ENCODE assay signal across 8 cellular contexts in the genomic region with DNA sequence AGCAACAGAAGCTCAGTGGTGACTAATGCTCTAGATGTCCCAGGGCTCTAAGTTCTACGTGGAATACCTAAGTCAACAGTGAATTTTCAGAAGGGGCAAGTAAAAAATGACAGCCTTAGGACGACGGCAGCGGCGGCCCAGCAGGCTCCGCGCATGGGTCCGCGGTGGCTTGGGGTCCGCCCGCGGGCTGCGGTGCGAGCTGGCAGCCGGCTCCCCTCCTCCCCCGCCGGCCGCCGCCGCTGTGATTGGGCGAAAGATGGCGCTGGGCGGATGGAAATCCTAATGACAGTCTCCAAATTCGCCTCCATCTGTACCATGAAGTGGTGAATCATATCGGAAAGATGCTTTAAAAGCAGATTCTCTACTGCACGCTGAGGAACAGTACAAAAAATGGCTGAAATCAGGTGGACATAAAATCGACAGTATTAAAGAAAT.
A peak's percentile ranks its signal among the peaks of the same experiment; 100 is the strongest.
DNase-seq lines count a peak whose midpoint lies in the region; ATAC-seq, FAIRE-seq and TF ChIP-seq lines count a peak whose summit lies in the region.

No MANE protein-coding gene starts in this region.

- POLR2A ChIA-PET in HEK293T (lab: Yijun Ruan, JAX) (interaction anchor here (0.7 kb wide), 1 partner anchor 223 kb away, joined by 3 read pairs; the partner anchor contains the start of gene SRSF7), GM12878 (lab: Charles Lee) (interaction anchor here (0.7 kb wide), 1 partner anchor 299 kb away, joined by 3 read pairs; no protein-coding TSS in a partner anchor)

- SMC1A ChIA-PET in GM12878 (lab: Charles Lee; ENCODE audit: uncharacterized antibody, unreplicated experiment), result no interaction called here

- peaks cover 11% of the 10 kb centered on the region for H3K4me1 ChIP-seq in RWPE2 (ENCODE audit: insufficient read depth, poor library complexity, severe bottlenecking)
- H3K4me1 ChIP-seq in GM12878 (ENCODE audit: control insufficient read depth, insufficient read depth, low read length), result peaks cover 6% of the 10 kb centered on the region
- peaks cover 4% of the 10 kb centered on the region for H3K4me1 ChIP-seq in smooth muscle cell (ENCODE audit: low read depth)

- H3K4me3 Mint-ChIP-seq in immature natural killer cell, result peak overlapping the region; percentile 16 to 62 (median 50)

- H3F3A ChIP-seq in smooth muscle cell (ENCODE audit: low read depth), result peaks cover 3% of the 10 kb centered on the region

- intact Hi-C loops in GM12878 (cut with micrococcal nuclease; ENCODE audit: unreplicated experiment), result no loop called here

- CTCF ChIA-PET in HEK293T (lab: Yijun Ruan, JAX), result interaction anchor here (0.6 kb wide), 1 partner anchor 54 kb away, joined by 3 read pairs; no protein-coding TSS in a partner anchor
- CTCF ChIA-PET in GM12878 (lab: Yijun Ruan, JAX), result interaction anchor here (0.7 to 1.1 kb wide), 2 partner anchors 8 to 165 kb away, joined by 3 to 7 read pairs; no protein-coding TSS in a partner anchor

- TF ChIP-seq CTCF in RWPE2 (IDR thresholded peaks at IDR 0.05; ENCODE audit: poor library complexity, severe bottlenecking), result peak; percentile 22
- TF ChIP-seq CTCF in GM12878 (IDR thresholded peaks at IDR 0.05 in 2 of 3, conservative IDR thresholded peaks at IDR 0.05 in 1 of 3; ENCODE audit: control insufficient read depth in 2 of 3, extremely low read depth in 1 of 3, insufficient read depth in 1 of 3, low read depth in 3 of 3, low read length in 3 of 3), result 0 out of 6 replicates have a peak, but pooled peaks of 1 of the 3 experiments have one; percentile 3
- no peak for TF ChIP-seq CTCF in smooth muscle cell (IDR thresholded peaks at IDR 0.05; ENCODE audit: borderline replicate concordance, insufficient read depth, poor library complexity, severe bottlenecking)

- ATAC-seq in RWPE2 (ENCODE audit: low read depth) (peak; percentile 69), GM12878 (no peak), GM18520 (IDR thresholded peaks at IDR 0.05; ENCODE audit: unreplicated experiment) (no peak)

- H3K27me3 ChIP-seq in RWPE2 (ENCODE audit: insufficient read depth, poor library complexity, severe bottlenecking) (no peaks in the 10 kb centered on the region), GM12878 (replicated peaks in 1 of 2; ENCODE audit: control insufficient read depth in 2 of 2, insufficient read depth in 2 of 2, low read length in 1 of 2) (peaks cover 0 to 2% of the 10 kb centered on the region in 2 experiments; a peak in 1 of 4 replicates), smooth muscle cell (ENCODE audit: low read depth) (no peaks in the 10 kb centered on the region)

- no peaks in the 10 kb centered on the region for H3K36me3 Mint-ChIP-seq in immature natural killer cell

- in situ Hi-C loops in GM12878 (cut with MboI), result no loop called here

- BruUV-seq in GM12878 (replicated peaks; lab: Mats Ljungman, UMichigan), result no TSS peak

- no peak for TF ChIP-seq EP300 in GM12878 (IDR thresholded peaks at IDR 0.05; ENCODE audit: borderline replicate concordance in 1 of 2, control insufficient read depth in 1 of 2, low read depth in 2 of 2, low read length in 2 of 2)

- H3K4me2 ChIP-seq in GM12878 (ENCODE audit: control insufficient read depth, insufficient read depth) (peak overlapping the region; percentile 63), smooth muscle cell (peak overlapping the region; percentile 86)

- H3K27me3 Mint-ChIP-seq in immature natural killer cell (ENCODE audit: low read depth in 3 of 3), result peaks cover 7 to 11% (median 10%) of the 10 kb centered on the region in 3 donors

- H3K4me3 ChIP-seq in RWPE2 (ENCODE audit: severe bottlenecking), result peak overlapping the region; percentile 30
- no peak overlapping the region for H3K4me3 ChIP-seq in GM12878
- H3K4me3 ChIP-seq in smooth muscle cell, result peak overlapping the region; percentile 51

- peaks cover 0 to 1% (median 0%) of the 10 kb centered on the region in 6 donors for H3K9me3 Mint-ChIP-seq in immature natural killer cell

- peak; percentile 75 for DNase-seq in AG08395 (ENCODE audit: low spot score)
- DNase-seq in HEK293T (ENCODE audit: extremely low spot score), result peak; percentile 67
- no peak for DNase-seq in RWPE2 (ENCODE audit: low spot score)
- no peak for DNase-seq in GM12878 (ENCODE audit: low read depth, low spot score)
- DNase-seq in immature natural killer cell, result peak in 1 of 3 donors; percentile 10
- DNase-seq in smooth muscle cell (lab: John Stamatoyannopoulos, UW; ENCODE audit: unreplicated experiment), result peak; percentile 7
- no peak for DNase-seq in OCI-M2 (lab: John Stamatoyannopoulos, UW; ENCODE audit: unreplicated experiment)

- H3K79me2 ChIP-seq in GM12878 (ENCODE audit: control insufficient read depth, insufficient read depth, low read length) (no peaks in the 10 kb centered on the region), smooth muscle cell (ENCODE audit: low read depth) (no peaks in the 10 kb centered on the region)

- H3K36me3 ChIP-seq in RWPE2 (ENCODE audit: low read depth) (no peaks in the 10 kb centered on the region), GM12878 (ENCODE audit: control insufficient read depth in 2 of 2, insufficient read depth in 2 of 2, low read length in 1 of 2) (no peaks in the 10 kb centered on the region), smooth muscle cell (ENCODE audit: low read depth) (no peaks in the 10 kb centered on the region)

- peak; percentile 92 for FAIRE-seq in GM12878 (lab: Jason Lieb, UNC)

- no peak overlapping the region for H3K27ac ChIP-seq in RWPE2 (ENCODE audit: poor library complexity, severe bottlenecking)
- H3K27ac ChIP-seq in GM12878 (ENCODE audit: control insufficient read depth, insufficient read depth), result no peak overlapping the region
- peak overlapping the region; percentile 65 for H3K27ac ChIP-seq in smooth muscle cell (ENCODE audit: low read depth)

- no peak overlapping the region; the same call in 1 of the 2 replicates for H3K9ac ChIP-seq in GM12878 (ENCODE audit: control insufficient read depth, insufficient read depth, low read length)
- H3K9ac ChIP-seq in smooth muscle cell (ENCODE audit: low read depth), result peak overlapping the region; percentile 75

- RAD21 ChIA-PET in GM12878 (lab: Charles Lee; ENCODE audit: unreplicated experiment), result interaction anchor here (0.6 kb wide), 1 partner anchor 652 kb away, joined by 3 read pairs; no protein-coding TSS in a partner anchor

- no peak for TF ChIP-seq RAD21 in GM12878 (IDR thresholded peaks at IDR 0.05; ENCODE audit: insufficient read depth, low read depth, low read length)

- H4K20me1 ChIP-seq in GM12878 (ENCODE audit: control insufficient read depth, insufficient read depth) (no peaks in the 10 kb centered on the region), smooth muscle cell (ENCODE audit: low read depth) (no peaks in the 10 kb centered on the region)

- 3% methylated on average over 27 of the region's 27 CpGs for WGBS in GM12878 (ENCODE audit: insufficient coverage, insufficient replicate concordance, low lambda C conversion rate, missing lambda C conversion rate)
- WGBS in smooth muscle cell (ENCODE audit: low lambda C conversion rate), result under 1% methylated on average over 27 of the region's 27 CpGs

- no peaks in the 10 kb centered on the region for H3K9me3 ChIP-seq in RWPE2 (ENCODE audit: severe bottlenecking)
- H3K9me3 ChIP-seq in GM12878 (replicated peaks; ENCODE audit: control insufficient read depth, insufficient read depth, low read length), result no peaks in the 10 kb centered on the region
- no peaks in the 10 kb centered on the region for H3K9me3 ChIP-seq in smooth muscle cell (replicated peaks; ENCODE audit: low read depth)

- H2AFZ ChIP-seq in GM12878 (ENCODE audit: control insufficient read depth, low read depth, low read length) (peak overlapping the region; percentile 51), smooth muscle cell (ENCODE audit: low read depth) (peak overlapping the region; percentile 76)

- no peak overlapping the region for H3K27ac Mint-ChIP-seq in immature natural killer cell

- peaks cover 3 to 16% of the 10 kb centered on the region in 2 donors for H3K4me1 Mint-ChIP-seq in immature natural killer cell

- TF ChIP-seq POLR2A in GM12878 (IDR thresholded peaks at IDR 0.05; ENCODE audit: low read depth, low read length), result no peak

TF ChIP-seq in HEK293T, 16 proteins besides CTCF, POLR2A, EP300 and RAD21:
- TF ChIP-seq HDGF (IDR thresholded peaks at IDR 0.05; ENCODE audit: borderline replicate concordance), result no peak
- TF ChIP-seq BHLHE40 (IDR thresholded peaks at IDR 0.05; ENCODE audit: borderline replicate concordance), result no peak
- no peak for TF ChIP-seq FOXA1 (IDR thresholded peaks at IDR 0.05)
- no peak for TF ChIP-seq SUZ12 (IDR thresholded peaks at IDR 0.05)
- no peak for TF ChIP-seq CTBP1 (IDR thresholded peaks at IDR 0.05; ENCODE audit: borderline replicate concordance)
- no peak for TF ChIP-seq ZNF384 (IDR thresholded peaks at IDR 0.05)
- no peak for TF ChIP-seq TARDBP (IDR thresholded peaks at IDR 0.05)
- TF ChIP-seq FOXM1 (IDR thresholded peaks at IDR 0.05; ENCODE audit: borderline replicate concordance), result no peak
- no peak for TF ChIP-seq SP1 (IDR thresholded peaks at IDR 0.05)
- TF ChIP-seq ELF4 (IDR thresholded peaks at IDR 0.05), result no peak
- TF ChIP-seq FOXK2 (IDR thresholded peaks at IDR 0.05), result no peak
- no peak for TF ChIP-seq L3MBTL2 (conservative IDR thresholded peaks at IDR 0.05)
- no peak for TF ChIP-seq LEF1 (IDR thresholded peaks at IDR 0.05; ENCODE audit: borderline replicate concordance)
- no peak for TF ChIP-seq ARNT (IDR thresholded peaks at IDR 0.05)
- TF ChIP-seq NFRKB (IDR thresholded peaks at IDR 0.05), result no peak

TF ChIP-seq in GM12878, 131 proteins besides CTCF, POLR2A, EP300 and RAD21:
- no peak for TF ChIP-seq RB1 (IDR thresholded peaks at IDR 0.05; ENCODE audit: borderline replicate concordance)
- TF ChIP-seq, protein P1, sequence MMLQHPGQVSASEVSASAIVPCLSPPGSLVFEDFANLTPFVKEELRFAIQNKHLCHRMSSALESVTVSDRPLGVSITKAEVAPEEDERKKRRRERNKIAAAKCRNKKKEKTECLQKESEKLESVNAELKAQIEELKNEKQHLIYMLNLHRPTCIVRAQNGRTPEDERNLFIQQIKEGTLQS (IDR thresholded peaks at IDR 0.05; ENCODE audit: borderline replicate concordance, extremely low read depth, low read depth, low read length), result no peak
- peak; percentile 58; the same call in 1 of the 2 replicates for TF ChIP-seq YY1 (IDR thresholded peaks at IDR 0.05; ENCODE audit: low read depth, low read length)
- TF ChIP-seq TCF12 (IDR thresholded peaks at IDR 0.05; ENCODE audit: low read depth, low read length), result no peak
TF ChIP-seq in GM12878: peak in this region for 1.

Comparison
In these comparisons a context has a peak if more than half of its experiments do, and no peak if none do; other contexts are left out.
1. DNase-seq: peak in AG08395 (single experiment), HEK293T (single experiment) and smooth muscle cell (single experiment); none in RWPE2 (single experiment), GM12878 (single experiment) and OCI-M2 (single experiment).